In genomic region chr2:47211497-47212011, GRCh38 we compare ENCODE assay signal across 31 cellular contexts. TPM values are rescaled to one million over a fixed set of nuclear protein-coding genes. Genes with fewer than 3 reads are reported as not detected.
DNase-seq lines count a peak whose midpoint lies in the region; ATAC-seq, FAIRE-seq and TF ChIP-seq lines count a peak whose summit lies in the region.
"Had no signal": no experiment of that assay in that cellular context is flagged by ENCODE, and none has a peak within 500 bp of the region (broad histone marks: within the 10 kb centered on the region; RNA-seq: fewer than 3 reads in every experiment).

No MANE protein-coding gene starts in this region.

- H3K4me2 ChIP-seq in A549 (0 out of 3 replicates have a peak overlapping the region, but pooled peaks have one; percentile 2), GM23338 (no peak overlapping the region), mammary epithelial cell (ENCODE audit: insufficient read depth, low read depth, low read length) (no peak overlapping the region)

- H2AFZ ChIP-seq in GM23338 = peak overlapping the region; percentile 76
- no peak overlapping the region for H2AFZ ChIP-seq in mammary epithelial cell (ENCODE audit: low read depth, low read length)
- H2AFZ ChIP-seq: parathyroid adenoma had no signal

- no peak for TF ChIP-seq POLR2A in A549 (IDR thresholded peaks at IDR 0.05; ENCODE audit: low read length)

- H3K4me3 Mint-ChIP-seq in GM23338 = no peak overlapping the region
- H3K4me3 Mint-ChIP-seq: activated CD4-positive, alpha-beta memory T cell treated with anti-CD3 and anti-CD28 coated beads for 36 hours; activated naive CD4-positive, alpha-beta T cell treated with anti-CD3 and anti-CD28 coated beads, Interleukin-2, amount 10 ng/mL, durations not matched to agents 7 days and 5 days; activated T-helper 1 cell treated with anti-CD3 and anti-CD28 coated beads, Interleukin-12 subunit alpha, Interleukin-12 subunit beta, Interleukin-2, Interleukin-4 antibody, amounts not matched to agents 30 ng/mL and 10 ng/mL and 1 ng/mL, durations not matched to agents 14 hours and 24 hours and 36 hours; nephron progenitor cell had no signal

- TF ChIP-seq CTCF in A549 (IDR thresholded peaks at IDR 0.05) (no peak), GM23338 (conservative IDR thresholded peaks at IDR 0.05; ENCODE audit: low read depth in 2 of 2) (no peak), mammary epithelial cell (conservative IDR thresholded peaks at IDR 0.05 in 1 of 2, IDR thresholded peaks at IDR 0.05 in 1 of 2; ENCODE audit: extremely low read depth in 1 of 2, insufficient read depth in 1 of 2, low read depth in 1 of 2, low read length in 2 of 2) (no peak), liver (IDR thresholded peaks at IDR 0.05; ENCODE audit: low read depth, low read length, missing input control) (no peak)

- no peak for TF ChIP-seq EP300 in A549 (IDR thresholded peaks at IDR 0.05)

- peaks cover 10% of the 10 kb centered on the region; the same call in 1 of the 3 replicates for H3K9me3 Mint-ChIP-seq in GM23338
- H3K9me3 Mint-ChIP-seq: activated CD4-positive, alpha-beta memory T cell treated with anti-CD3 and anti-CD28 coated beads for 36 hours; activated T-helper 1 cell treated with anti-CD3 and anti-CD28 coated beads, Interleukin-12 subunit alpha, Interleukin-12 subunit beta, Interleukin-2, Interleukin-4 antibody, amounts not matched to agents 30 ng/mL and 10 ng/mL and 1 ng/mL, durations not matched to agents 14 hours and 24 hours and 36 hours had no signal

- H3K9ac ChIP-seq in mammary epithelial cell (ENCODE audit: insufficient read depth, low read length) = no peak overlapping the region
- H3K9ac ChIP-seq in liver (ENCODE audit: low read depth in 1 of 2, low read length in 2 of 2) = no peak overlapping the region
- H3K9ac ChIP-seq: parathyroid adenoma had no signal

- DNase-seq in A549 (ENCODE audit: low read depth in 1 of 2, low spot score in 1 of 2) (no peak), GM23338 (ENCODE audit: low spot score) (no peak), mammary epithelial cell (peak; percentile 31), NCI-H748 (lab: John Stamatoyannopoulos, UW; ENCODE audit: unreplicated experiment) (no peak), iPS-NIHi11 (ENCODE audit: low spot score) (no peak), inferior parietal cortex (ENCODE audit: extremely low spot score) (no peak)
- DNase-seq: activated CD4-positive, alpha-beta memory T cell treated with anti-CD3 and anti-CD28 coated beads for 36 hours; activated CD8-positive, alpha-beta memory T cell treated with anti-CD3 and anti-CD28 coated beads, Interleukin-2, amount 50 U/mL, for 4 hours; activated naive CD4-positive, alpha-beta T cell treated with anti-CD3 and anti-CD28 coated beads, Interleukin-2, amount 10 ng/mL, durations not matched to agents 7 days and 5 days; amygdala; C1 segment of cervical spinal cord; COR-L47; effector memory CD4-positive, alpha-beta T cell; foreskin fibroblast; NCI-H146; nephron progenitor cell; stimulated activated naive CD4-positive, alpha-beta T cell had no signal

- TF ChIP-seq RAD21 in A549 (conservative IDR thresholded peaks at IDR 0.05 in 1 of 2, IDR thresholded peaks at IDR 0.05 in 1 of 2) (no peak), liver (IDR thresholded peaks at IDR 0.05) (peak; percentile 57 to 73)

- H4K20me1 ChIP-seq in GM23338 (replicated peaks; ENCODE audit: insufficient read depth) (no peaks in the 10 kb centered on the region), mammary epithelial cell (ENCODE audit: insufficient read depth, low read length) (no peaks in the 10 kb centered on the region)

- POLR2A ChIA-PET in A549 (lab: Yijun Ruan, JAX) = no interaction called here

- in situ Hi-C loops in mammary epithelial cell (cut with MboI; ENCODE audit: low sequenced_read_pairs in 2 of 2) = no loop called here

- no peak overlapping the region for H3K27ac Mint-ChIP-seq in GM23338
- H3K27ac Mint-ChIP-seq: activated CD4-positive, alpha-beta memory T cell treated with anti-CD3 and anti-CD28 coated beads for 36 hours; activated naive CD4-positive, alpha-beta T cell treated with anti-CD3 and anti-CD28 coated beads, Interleukin-2, amount 10 ng/mL, durations not matched to agents 7 days and 5 days; activated T-helper 1 cell treated with anti-CD3 and anti-CD28 coated beads, Interleukin-12 subunit alpha, Interleukin-12 subunit beta, Interleukin-2, Interleukin-4 antibody, amounts not matched to agents 30 ng/mL and 10 ng/mL and 1 ng/mL, durations not matched to agents 14 hours and 24 hours and 36 hours; nephron progenitor cell had no signal

- peaks cover 43% of the 10 kb centered on the region for H3K4me1 ChIP-seq in A549
- peaks cover 6% of the 10 kb centered on the region for H3K4me1 ChIP-seq in GM23338 (ENCODE audit: insufficient read depth)
- no peaks in the 10 kb centered on the region for H3K4me1 ChIP-seq in mammary epithelial cell (ENCODE audit: insufficient read depth, low read length)
- peaks cover 2 to 25% (median 14%) of the 10 kb centered on the region in 4 donors for H3K4me1 ChIP-seq in liver (ENCODE audit: control insufficient read depth in 4 of 4, insufficient read depth in 4 of 4, low read length in 3 of 4)
- H3K4me1 ChIP-seq: HAP-1, suprapubic skin had no signal

- intact Hi-C loops in mammary epithelial cell (cut with micrococcal nuclease) = no loop called here

- no peak for FAIRE-seq in A549 (lab: Jason Lieb, UNC)
- FAIRE-seq: GM18507, urothelium cell line had no signal

- H3K4me3 ChIP-seq in A549 = no peak overlapping the region
- no peak overlapping the region for H3K4me3 ChIP-seq in GM23338
- no peak overlapping the region for H3K4me3 ChIP-seq in mammary epithelial cell (replicated peaks in 1 of 3; ENCODE audit: insufficient read depth in 1 of 3, low read depth in 2 of 3, low read length in 3 of 3)
- H3K4me3 ChIP-seq in liver (ENCODE audit: low read depth in 1 of 3, low read length in 3 of 3) = no peak overlapping the region
- H3K4me3 ChIP-seq: coronary artery, HAP-1, suprapubic skin had no signal

- no peaks in the 10 kb centered on the region for H3K9me2 ChIP-seq in GM23338 (ENCODE audit: insufficient read depth)

- H3K27me3 Mint-ChIP-seq in GM23338 (ENCODE audit: insufficient read depth, low read depth, poor library complexity) = peaks cover 3% of the 10 kb centered on the region

- H3K9me3 ChIP-seq in A549 = peaks cover 15% of the 10 kb centered on the region; the same call in 2 of the 3 replicates
- no peaks in the 10 kb centered on the region for H3K9me3 ChIP-seq in mammary epithelial cell (replicated peaks; ENCODE audit: insufficient read depth, low read length)
- no peaks in the 10 kb centered on the region for H3K9me3 ChIP-seq in liver (ENCODE audit: control insufficient read depth in 4 of 4, low read length in 3 of 4)
- H3K9me3 ChIP-seq: HAP-1, suprapubic skin had no signal

- dilution Hi-C loops in mammary epithelial cell (cut with HindIII; ENCODE audit: low sequenced_read_pairs) = no loop called here

- no peaks in the 10 kb centered on the region for H3K79me2 ChIP-seq in GM23338 (replicated peaks; ENCODE audit: insufficient read depth)
- H3K79me2 ChIP-seq in mammary epithelial cell (ENCODE audit: insufficient read depth, low read length) = no peaks in the 10 kb centered on the region
- H3K79me2 ChIP-seq: parathyroid adenoma had no signal

- peaks cover 16% of the 10 kb centered on the region; the same call in 2 of the 3 replicates for H3K4me1 Mint-ChIP-seq in GM23338
- H3K4me1 Mint-ChIP-seq: activated naive CD4-positive, alpha-beta T cell treated with anti-CD3 and anti-CD28 coated beads, Interleukin-2, amount 10 ng/mL, durations not matched to agents 7 days and 5 days had no signal

- H3K27me3 ChIP-seq in GM23338 (ENCODE audit: insufficient read depth) (no peaks in the 10 kb centered on the region), mammary epithelial cell (ENCODE audit: insufficient read depth, low read length) (no peaks in the 10 kb centered on the region), liver (ENCODE audit: control insufficient read depth in 4 of 4, insufficient read depth in 4 of 4, low read length in 3 of 4) (no peaks in the 10 kb centered on the region)
- H3K27me3 ChIP-seq: suprapubic skin had no signal

- WGBS in A549 (ENCODE audit: missing lambda C conversion rate) = 62% methylated on average over 5 of the region's 5 CpGs
- 78% methylated on average over 5 of the region's 5 CpGs for WGBS in mammary epithelial cell (ENCODE audit: low coverage, missing lambda C conversion rate)
- WGBS in liver = 42% methylated on average over 5 of the region's 5 CpGs

- ATAC-seq in A549 (peak in 1 of 2 experiments; percentile 21; a peak in 2 of 6 replicates), GM23338 (no peak), HG02970 (IDR thresholded peaks at IDR 0.05; ENCODE audit: low FRiP score, unreplicated experiment) (no peak)
- ATAC-seq: activated CD4-positive, CD25-positive, alpha-beta regulatory T cell treated with anti-CD3 and anti-CD28 coated beads, Interleukin-2, amount 50 U/mL, for 24 hours; esophagus mucosa; sciatic nerve had no signal

- CTCF ChIA-PET in A549 (lab: Yijun Ruan, JAX) (interaction anchor here (1.0 kb wide), 1 partner anchor 16 kb away, joined by 3 read pairs; no protein-coding TSS in a partner anchor), mammary epithelial cell (lab: Charles Lee; ENCODE audit: low non-redundant PET) (no interaction called here)

- no peaks in the 10 kb centered on the region for H3F3A ChIP-seq in GM23338 (replicated peaks; ENCODE audit: low read depth)

- H3K36me3 Mint-ChIP-seq in GM23338 (ENCODE audit: low read depth) = no peaks in the 10 kb centered on the region; the same call in 1 of the 3 replicates
- H3K36me3 Mint-ChIP-seq: activated CD4-positive, alpha-beta memory T cell treated with anti-CD3 and anti-CD28 coated beads for 36 hours; activated naive CD4-positive, alpha-beta T cell treated with anti-CD3 and anti-CD28 coated beads, Interleukin-2, amount 10 ng/mL, durations not matched to agents 7 days and 5 days had no signal

- H3K36me3 ChIP-seq in GM23338 (ENCODE audit: insufficient read depth) (no peaks in the 10 kb centered on the region), mammary epithelial cell (ENCODE audit: insufficient read depth, low read length) (no peaks in the 10 kb centered on the region), liver (ENCODE audit: control insufficient read depth in 4 of 4, insufficient read depth in 3 of 4, low read depth in 1 of 4, low read length in 3 of 4) (no peaks in the 10 kb centered on the region)
- H3K36me3 ChIP-seq: HAP-1, suprapubic skin had no signal

- H3K27ac ChIP-seq in A549 (peak overlapping the region; percentile 79 to 88), GM23338 (ENCODE audit: low read depth) (no peak overlapping the region), mammary epithelial cell (ENCODE audit: insufficient read depth, low read depth, low read length) (no peak overlapping the region), liver (ENCODE audit: low read depth in 1 of 2, low read length in 2 of 2) (peak overlapping the region; percentile 36 to 38)
- H3K27ac ChIP-seq: coronary artery, parathyroid adenoma, suprapubic skin had no signal

- BruUV-seq in mammary epithelial cell (replicated peaks; lab: Mats Ljungman, UMichigan) = no TSS peak

RNA-seq across cellular contexts. Expression of gene CALM2, which starts 35.2 kb away (rescaled TPM):
- polyA plus RNA-seq in A549 (2011; rRNA removed) (1,000 and 1,652 TPM in 2 replicates), A549 (2017; fragmentation: RNase III; extraction: RNeasy Plus Mini Kit Qiagen cat#74134 plus additional on column Dnase treatment) (1,376 to 1,704 TPM (median 1,440 TPM) in 3 replicates), GM23338 (2016; fragmentation: Nextera tagmentation; extraction: Ambion mirVana) (912 and 979 TPM in 2 replicates), mammary epithelial cell (498 TPM), liver (100 to 1,000 TPM; 218 to 456 TPM)
- 421 and 548 TPM in 2 replicates for polyA plus RNA-seq in A549 (2012; cell fraction: cytosol; rRNA removed)
- 121 and 248 TPM in 2 replicates for polyA plus RNA-seq in A549 (2012; cell fraction: nucleus; rRNA removed)
- polyA minus RNA-seq in A549 (2011; rRNA and poly(A)+ RNA removed) = 173 and 174 TPM in 2 replicates
- 401 and 483 TPM in 2 replicates for total RNA-seq in GM23338 (2014; rRNA removed; shearing (Covaris generic))
- total RNA-seq in mammary epithelial cell (100 to 1,000 TPM; 318 to 470 TPM), liver (100 to 1,000 TPM; 207 to 221 TPM)
- polyA minus RNA-seq in mammary epithelial cell = 173 TPM

RNA-seq across cellular contexts. Expression of gene STPG4, which starts 56.4 kb away (rescaled TPM):
- 0.09 and 0.13 TPM in 2 replicates for polyA plus RNA-seq in A549 (2011; rRNA removed)
- polyA plus RNA-seq in A549 (2012; cell fraction: cytosol; rRNA removed) = 0.13 TPM in 1 of 2 replicates, not detected in the other
- 0.12 and 0.33 TPM in 2 replicates for polyA plus RNA-seq in A549 (2012; cell fraction: nucleus; rRNA removed)
- polyA plus RNA-seq in A549 (2017; fragmentation: RNase III; extraction: RNeasy Plus Mini Kit Qiagen cat#74134 plus additional on column Dnase treatment) = 0.05 to 0.16 TPM (median 0.14 TPM) in 3 replicates
- polyA minus RNA-seq in A549 (2011; rRNA and poly(A)+ RNA removed) = 0.29 and 0.33 TPM in 2 replicates
- total RNA-seq in GM23338 (2014; rRNA removed; shearing (Covaris generic)) = 0.28 TPM in 1 of 2 replicates, not detected in the other
- polyA plus RNA-seq in GM23338 (2016; fragmentation: Nextera tagmentation; extraction: Ambion mirVana) = not detected in 2 replicates
- under 1 TPM; 0.17 to 0.64 TPM for total RNA-seq in mammary epithelial cell
- polyA plus RNA-seq in mammary epithelial cell = not detected
- not detected for polyA minus RNA-seq in mammary epithelial cell
- under 1 TPM in 1 of 2 donors, not detected in 1; 0.25 TPM for total RNA-seq in liver
- polyA plus RNA-seq in liver = not detected
- total RNA-seq: activated CD4-positive, alpha-beta memory T cell treated with anti-CD3 and anti-CD28 coated beads for 36 hours; Daoy; NCI-H460 had no signal

Comparison
In these comparisons a context has a peak if more than half of its experiments do, and no peak if none do; other contexts are left out.
1. H3K27ac ChIP-seq: peak in A549 (2 of 2) and liver (2 of 2); none in GM23338 (single experiment) and mammary epithelial cell (single experiment).